In the genomic region with DNA sequence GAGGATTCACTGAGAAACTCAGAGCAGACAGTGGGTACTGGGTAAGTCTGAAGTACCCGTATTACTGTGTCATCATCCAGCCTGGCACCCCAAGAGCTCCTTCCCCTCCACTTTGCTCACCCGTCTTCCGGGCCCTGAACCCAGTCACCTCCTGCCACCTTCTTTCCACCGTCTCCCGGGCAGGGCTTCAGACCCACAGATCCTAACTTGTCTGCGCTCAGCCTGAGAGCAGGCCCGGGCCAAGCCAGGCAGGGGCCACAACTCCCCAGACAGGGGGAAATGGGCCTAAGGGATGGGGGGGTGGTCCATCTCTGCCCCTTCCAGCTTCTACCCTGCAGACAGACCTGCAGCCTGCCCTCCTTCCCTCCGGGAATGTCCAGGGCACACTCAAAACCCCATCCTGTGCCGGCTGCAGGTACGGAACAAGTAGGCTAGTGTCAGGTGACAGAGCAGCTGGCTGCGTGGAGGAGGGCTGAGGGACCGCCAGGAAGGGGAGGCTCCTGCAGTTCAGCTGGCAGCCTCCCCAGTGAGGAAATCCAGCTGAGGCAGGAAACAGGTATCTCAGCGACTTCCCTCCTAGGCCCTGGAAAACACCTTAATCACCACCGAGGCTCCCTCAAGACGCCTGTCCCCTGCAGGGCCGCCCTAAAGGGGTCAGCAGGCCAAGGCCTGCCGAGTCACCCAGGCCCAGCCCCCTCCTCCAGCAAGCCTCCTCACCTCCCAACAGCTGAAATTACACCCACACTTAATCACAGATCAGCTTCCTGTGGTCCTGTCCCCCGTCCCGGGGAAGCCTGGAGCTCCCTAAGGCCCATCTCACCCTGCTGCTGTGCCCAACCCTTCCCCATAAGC, we compare ENCODE assay signal across 9 cellular contexts. TPM values are rescaled to one million over a fixed set of nuclear protein-coding genes. Genes with fewer than 3 reads are reported as not detected.
A peak's percentile ranks its signal among the peaks of the same experiment; 100 is the strongest.
DNase-seq lines count a peak whose midpoint lies in the region; ATAC-seq and TF ChIP-seq lines count a peak whose summit lies in the region.
"Had no signal": no experiment of that assay in that cellular context is flagged by ENCODE, and none has a peak within 500 bp of the region (broad histone marks: within the 10 kb centered on the region; RNA-seq: fewer than 3 reads in every experiment).

No MANE protein-coding gene starts in this region.

- H3K9ac ChIP-seq in parathyroid adenoma, result no peak overlapping the region

- H3K4me3 Mint-ChIP-seq in activated T-cell treated with anti-CD3 and anti-CD28 coated beads, Interleukin-2, amount 50 U/mL, for 72 hours, result peak overlapping the region in 1 of 2 donors; percentile 26

- H3K36me3 ChIP-seq in parathyroid adenoma (ENCODE audit: control insufficient read depth, insufficient read depth, low read length), result no peaks in the 10 kb centered on the region

- peak; percentile 45 for DNase-seq in EH (ENCODE audit: low read depth)
- peak; percentile 83 for DNase-seq in NCI-H510A treated with DMSO at 0.1 percent for 48 hours (lab: John Stamatoyannopoulos, UW)
- DNase-seq in fibroblast of the aortic adventitia (ENCODE audit: low read depth), result no peak
- no peak for DNase-seq in activated T-cell treated with anti-CD3 and anti-CD28 coated beads, Interleukin-2, amount 50 U/mL, for 72 hours
- no peak for DNase-seq in foreskin melanocyte

- H3K4me3 ChIP-seq in fibroblast of the aortic adventitia (ENCODE audit: low read depth, low read length) (peak overlapping the region; percentile 41), parathyroid adenoma (ENCODE audit: low read depth, low read length) (no peak overlapping the region)
- H3K4me3 ChIP-seq: SK-N-MC had no signal

- ATAC-seq in GM21367 (IDR thresholded peaks at IDR 0.05; ENCODE audit: unreplicated experiment) (no peak), HG03521 (IDR thresholded peaks at IDR 0.05; ENCODE audit: unreplicated experiment) (no peak)
- ATAC-seq in activated T-cell treated with anti-CD3 and anti-CD28 coated beads, Interleukin-2, amount 50 U/mL, for 72 hours (replicated peaks in 1 of 2), result no peak

- H3K36me3 Mint-ChIP-seq in activated T-cell treated with anti-CD3 and anti-CD28 coated beads, Interleukin-2, amount 50 U/mL, for 72 hours (ENCODE audit: insufficient read depth in 2 of 2), result no peaks in the 10 kb centered on the region

- H3K9me3 ChIP-seq in parathyroid adenoma (ENCODE audit: control insufficient read depth, low read length), result no peaks in the 10 kb centered on the region

- H3K79me2 ChIP-seq in parathyroid adenoma, result no peaks in the 10 kb centered on the region

- H3K4me2 ChIP-seq in parathyroid adenoma (ENCODE audit: low read length), result peak overlapping the region; percentile 57

- no peak for TF ChIP-seq CTCF in fibroblast of the aortic adventitia (IDR thresholded peaks at IDR 0.05; ENCODE audit: insufficient read depth, low read length)
- TF ChIP-seq CTCF in parathyroid adenoma (IDR thresholded peaks at IDR 0.05), result no peak

- H3K27me3 ChIP-seq in parathyroid adenoma (ENCODE audit: control insufficient read depth, insufficient read depth, low read length), result no peaks in the 10 kb centered on the region

- H3K27ac Mint-ChIP-seq in activated T-cell treated with anti-CD3 and anti-CD28 coated beads, Interleukin-2, amount 50 U/mL, for 72 hours, result no peak overlapping the region

- H3K27me3 Mint-ChIP-seq in activated T-cell treated with anti-CD3 and anti-CD28 coated beads, Interleukin-2, amount 50 U/mL, for 72 hours (ENCODE audit: low read depth), result peaks cover 4% of the 10 kb centered on the region

- H3K4me1 Mint-ChIP-seq in activated T-cell treated with anti-CD3 and anti-CD28 coated beads, Interleukin-2, amount 50 U/mL, for 72 hours (ENCODE audit: low read depth), result peaks cover 13% of the 10 kb centered on the region

- H3K4me1 ChIP-seq in parathyroid adenoma, result peaks cover 10% of the 10 kb centered on the region

- H2AFZ ChIP-seq in parathyroid adenoma, result peak overlapping the region; percentile 53

- no peaks in the 10 kb centered on the region for H3K9me3 Mint-ChIP-seq in activated T-cell treated with anti-CD3 and anti-CD28 coated beads, Interleukin-2, amount 50 U/mL, for 72 hours

- peak overlapping the region; percentile 22 for H3K27ac ChIP-seq in parathyroid adenoma
- H3K27ac ChIP-seq: SK-N-MC had no signal

RNA-seq across cellular contexts. Expression of gene HSPG2, which starts 3.5 kb away (rescaled TPM):
- total RNA-seq in fibroblast of the aortic adventitia (ENCODE audit: low replicate concordance), result 164 and 367 TPM in 2 replicates
- total RNA-seq in activated T-cell treated with anti-CD3 and anti-CD28 coated beads, Interleukin-2, amount 50 U/mL, for 72 hours, result 10 to 100 TPM in 1 of 2 donors, 1 to 10 TPM in 1; 4.4 to 11.5 TPM

RNA-seq across cellular contexts. Expression of gene CELA3B, which starts 43.2 kb away (rescaled TPM):
- total RNA-seq in fibroblast of the aortic adventitia (ENCODE audit: low replicate concordance), result not detected in 2 replicates
- total RNA-seq in activated T-cell treated with anti-CD3 and anti-CD28 coated beads, Interleukin-2, amount 50 U/mL, for 72 hours, result not detected

Comparison
In these comparisons a context has a peak if more than half of its experiments do, and no peak if none do; other contexts are left out.
1. DNase-seq: peak in EH (single experiment) and NCI-H510A treated with DMSO at 0.1 percent for 48 hours (single experiment); none in fibroblast of the aortic adventitia (single experiment), activated T-cell treated with anti-CD3 and anti-CD28 coated beads, Interleukin-2, amount 50 U/mL, for 72 hours (0 of 2) and foreskin melanocyte (single experiment).
2. RNA of gene HSPG2, which starts 3.5 kb away (total RNA-seq): 164 to 367 TPM in fibroblast of the aortic adventitia; 4.4 to 11.5 TPM in activated T-cell treated with anti-CD3 and anti-CD28 coated beads, Interleukin-2, amount 50 U/mL, for 72 hours; every median in the first group is over 10 times any median in the second.